14 cellular contexts compared by ENCODE assay signal in the genomic region with DNA sequence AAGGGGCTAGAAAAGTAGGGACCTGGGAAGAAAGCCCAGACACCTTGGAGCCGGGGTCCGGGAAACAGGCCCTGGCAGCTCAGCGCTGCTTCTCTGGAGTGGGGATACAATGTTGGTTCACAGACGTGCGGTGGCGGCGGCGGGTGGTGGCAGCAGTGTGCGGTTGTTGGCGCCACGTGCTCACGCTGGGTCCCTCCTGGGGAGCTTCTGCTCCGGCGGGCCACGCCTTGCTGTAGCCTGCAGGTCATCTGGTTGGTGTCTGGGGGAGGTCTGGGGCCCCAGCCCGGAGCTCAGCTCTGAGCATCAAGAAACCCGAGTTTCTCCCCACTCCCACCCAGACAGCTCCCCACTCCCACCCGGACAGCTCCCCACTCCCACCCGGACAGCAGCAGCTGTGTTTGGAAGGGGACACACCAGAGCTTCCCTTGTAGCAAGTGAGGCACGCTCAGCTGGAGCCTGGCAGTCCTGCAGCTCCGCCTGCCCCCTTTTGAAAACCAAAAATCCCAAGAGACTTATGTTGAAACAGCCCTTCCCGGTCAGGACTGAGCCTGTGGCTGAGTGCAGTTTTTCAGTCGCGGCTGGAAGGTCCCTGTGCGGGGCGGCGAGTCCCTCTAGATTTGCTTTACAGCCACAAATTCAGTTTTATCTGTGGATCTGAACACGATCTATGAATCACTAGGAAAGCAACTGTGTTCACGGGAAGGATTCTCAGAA. TPM values are rescaled to one million over a fixed set of nuclear protein-coding genes. Genes with fewer than 3 reads are reported as not detected.
DNase-seq lines count a peak whose midpoint lies in the region; ATAC-seq lines count a peak whose summit lies in the region.
"Had no signal": no experiment of that assay in that cellular context is flagged by ENCODE, and none has a peak within 500 bp of the region (broad histone marks: within the 10 kb centered on the region; RNA-seq: fewer than 3 reads in every experiment).

No MANE protein-coding gene starts in this region.

- H3K9me3 ChIP-seq in neuronal stem cell (replicated peaks in 1 of 2; ENCODE audit: control insufficient read depth in 2 of 2, insufficient read depth in 1 of 2, low read depth in 1 of 2, low read length in 2 of 2) = no peaks in the 10 kb centered on the region

- no peak overlapping the region for H3K23ac ChIP-seq in neuronal stem cell (ENCODE audit: low read depth, low read length, poor library complexity)

- no peaks in the 10 kb centered on the region for H3K27me3 ChIP-seq in neuronal stem cell (ENCODE audit: control insufficient read depth in 3 of 3, insufficient read depth in 3 of 3, low read depth in 1 of 3, low read length in 3 of 3)

- peaks cover 5% of the 10 kb centered on the region for H3K79me1 ChIP-seq in neuronal stem cell (ENCODE audit: low read depth, low read length)

- no peak overlapping the region for H3K27ac Mint-ChIP-seq in T-helper 2 cell treated with Interferon-gamma antibody and Interleukin-4, amounts not matched to agents 5 μg/mL and 100 μg/mL, for 36 hours
- peak overlapping the region; percentile 56 for H3K27ac Mint-ChIP-seq in activated naive CD8-positive, alpha-beta T cell treated with anti-CD3 and anti-CD28 coated beads, Interleukin-2, amount 50 U/mL, for 24 hours

- H3K36me3 Mint-ChIP-seq in T-helper 2 cell treated with Interferon-gamma antibody and Interleukin-4, amounts not matched to agents 5 μg/mL and 100 μg/mL, for 36 hours (ENCODE audit: low read depth) = peaks cover 4% of the 10 kb centered on the region
- H3K36me3 Mint-ChIP-seq in activated naive CD8-positive, alpha-beta T cell treated with anti-CD3 and anti-CD28 coated beads, Interleukin-2, amount 50 U/mL, for 24 hours (ENCODE audit: low read depth) = peaks cover 40% of the 10 kb centered on the region
- H3K36me3 Mint-ChIP-seq: brain had no signal

- H3K4me2 ChIP-seq in neuronal stem cell (ENCODE audit: insufficient read depth, low read length, poor library complexity, severe bottlenecking) = no peak overlapping the region

- no CpG with 5 or more reads among the region's 29 CpGs for WGBS in neuronal stem cell (ENCODE audit: extremely low coverage in 2 of 2, insufficient read length in 2 of 2, insufficient replicate concordance in 1 of 2), 2 donors

- no peak overlapping the region for H3K14ac ChIP-seq in neuronal stem cell (ENCODE audit: low read length)

- peak overlapping the region; percentile 53 for H2AK5ac ChIP-seq in neuronal stem cell (ENCODE audit: low read depth, low read length)

- no peaks in the 10 kb centered on the region for H3K9me3 Mint-ChIP-seq in T-helper 2 cell treated with Interferon-gamma antibody and Interleukin-4, amounts not matched to agents 5 μg/mL and 100 μg/mL, for 36 hours
- no peaks in the 10 kb centered on the region for H3K9me3 Mint-ChIP-seq in activated naive CD8-positive, alpha-beta T cell treated with anti-CD3 and anti-CD28 coated beads, Interleukin-2, amount 50 U/mL, for 24 hours
- H3K9me3 Mint-ChIP-seq: brain had no signal

- DNase-seq in T-helper 2 cell treated with Interferon-gamma antibody and Interleukin-4, amounts not matched to agents 5 μg/mL and 100 μg/mL, for 36 hours (ENCODE audit: low spot score) = peak; percentile 21
- DNase-seq in T-helper 2 cell = no peak
- DNase-seq in activated naive CD8-positive, alpha-beta T cell treated with anti-CD3 and anti-CD28 coated beads, Interleukin-2, amount 50 U/mL, for 24 hours = no peak
- DNase-seq in neuronal stem cell (ENCODE audit: low spot score) = no peak
- DNase-seq in dermis blood vessel endothelial cell = no peak
- DNase-seq in D341Med (ENCODE audit: low spot score) = no peak
- DNase-seq: activated T-cell treated with anti-CD3 and anti-CD28 coated beads, Interleukin-2, amount 50 U/mL, for 48 hours; MM.1S; NCI-H524 treated with DMSO at 0.1 percent for 48 hours; SHP77 had no signal

- H2AFZ ChIP-seq in neuronal stem cell (ENCODE audit: low read length) = no peak overlapping the region

- peak overlapping the region; percentile 39 for H2BK5ac ChIP-seq in neuronal stem cell (ENCODE audit: low read length)

- no peak overlapping the region for H3K27ac ChIP-seq in neuronal stem cell (replicated peaks; ENCODE audit: low read length)
- H3K27ac ChIP-seq: VCaP had no signal

- no peaks in the 10 kb centered on the region for H3K27me3 Mint-ChIP-seq in T-helper 2 cell treated with Interferon-gamma antibody and Interleukin-4, amounts not matched to agents 5 μg/mL and 100 μg/mL, for 36 hours (ENCODE audit: low read depth)
- no peaks in the 10 kb centered on the region for H3K27me3 Mint-ChIP-seq in activated naive CD8-positive, alpha-beta T cell treated with anti-CD3 and anti-CD28 coated beads, Interleukin-2, amount 50 U/mL, for 24 hours

- H3K4ac ChIP-seq in neuronal stem cell (ENCODE audit: low read length) = no peak overlapping the region

- H3K18ac ChIP-seq in neuronal stem cell (ENCODE audit: low read length) = peak overlapping the region; percentile 87

- H4K91ac ChIP-seq in neuronal stem cell (ENCODE audit: low read depth, low read length, poor library complexity) = no peak overlapping the region

- H3K9ac ChIP-seq in neuronal stem cell (ENCODE audit: low read depth, low read length, poor library complexity) = no peak overlapping the region

- no peak overlapping the region for H4K8ac ChIP-seq in neuronal stem cell (ENCODE audit: low read depth, low read length)

- no peak overlapping the region for H3K4me3 Mint-ChIP-seq in T-helper 2 cell treated with Interferon-gamma antibody and Interleukin-4, amounts not matched to agents 5 μg/mL and 100 μg/mL, for 36 hours
- H3K4me3 Mint-ChIP-seq in activated naive CD8-positive, alpha-beta T cell treated with anti-CD3 and anti-CD28 coated beads, Interleukin-2, amount 50 U/mL, for 24 hours = no peak overlapping the region
- H3K4me3 Mint-ChIP-seq: brain had no signal

- H2BK15ac ChIP-seq in neuronal stem cell (ENCODE audit: low read length) = no peak overlapping the region

- H3K4me1 ChIP-seq in neuronal stem cell (ENCODE audit: control insufficient read depth in 2 of 2, insufficient read depth in 1 of 2, low read depth in 1 of 2, low read length in 2 of 2) = peaks cover 4 to 5% of the 10 kb centered on the region in 2 donors

- ATAC-seq in HG02759 (IDR thresholded peaks at IDR 0.05; ENCODE audit: unreplicated experiment) = peak; percentile 50
- peak; percentile 15 for ATAC-seq in activated naive CD8-positive, alpha-beta T cell treated with anti-CD3 and anti-CD28 coated beads, Interleukin-2, amount 50 U/mL, for 24 hours
- ATAC-seq in GM19324 (IDR thresholded peaks at IDR 0.05; ENCODE audit: low FRiP score, unreplicated experiment) = no peak

- H3K36me3 ChIP-seq in neuronal stem cell (replicated peaks in 1 of 2; ENCODE audit: control insufficient read depth in 2 of 2, insufficient read depth in 2 of 2, low read length in 2 of 2) = no peaks in the 10 kb centered on the region

- H2BK120ac ChIP-seq in neuronal stem cell (ENCODE audit: low read depth, low read length) = no peak overlapping the region

- H3K4me1 Mint-ChIP-seq in T-helper 2 cell treated with Interferon-gamma antibody and Interleukin-4, amounts not matched to agents 5 μg/mL and 100 μg/mL, for 36 hours (ENCODE audit: low read depth) = peaks cover 15% of the 10 kb centered on the region
- H3K4me1 Mint-ChIP-seq in activated naive CD8-positive, alpha-beta T cell treated with anti-CD3 and anti-CD28 coated beads, Interleukin-2, amount 50 U/mL, for 24 hours = peaks cover 42% of the 10 kb centered on the region

- H2BK12ac ChIP-seq in neuronal stem cell (ENCODE audit: low read length) = no peak overlapping the region

- no peak overlapping the region for H3K4me3 ChIP-seq in neuronal stem cell (ENCODE audit: low read length in 2 of 2)

RNA-seq across cellular contexts. Expression of a gene that starts 46.9 kb away (rescaled TPM):
- polyA plus RNA-seq in neuronal stem cell (2013, experiment 1 of 2) = 4.7 TPM
- polyA plus RNA-seq in neuronal stem cell (2013, experiment 2 of 2) = 5.2 TPM
- 17.0 and 19.3 TPM in 2 replicates for total RNA-seq in dermis blood vessel endothelial cell
